In the genomic region with DNA sequence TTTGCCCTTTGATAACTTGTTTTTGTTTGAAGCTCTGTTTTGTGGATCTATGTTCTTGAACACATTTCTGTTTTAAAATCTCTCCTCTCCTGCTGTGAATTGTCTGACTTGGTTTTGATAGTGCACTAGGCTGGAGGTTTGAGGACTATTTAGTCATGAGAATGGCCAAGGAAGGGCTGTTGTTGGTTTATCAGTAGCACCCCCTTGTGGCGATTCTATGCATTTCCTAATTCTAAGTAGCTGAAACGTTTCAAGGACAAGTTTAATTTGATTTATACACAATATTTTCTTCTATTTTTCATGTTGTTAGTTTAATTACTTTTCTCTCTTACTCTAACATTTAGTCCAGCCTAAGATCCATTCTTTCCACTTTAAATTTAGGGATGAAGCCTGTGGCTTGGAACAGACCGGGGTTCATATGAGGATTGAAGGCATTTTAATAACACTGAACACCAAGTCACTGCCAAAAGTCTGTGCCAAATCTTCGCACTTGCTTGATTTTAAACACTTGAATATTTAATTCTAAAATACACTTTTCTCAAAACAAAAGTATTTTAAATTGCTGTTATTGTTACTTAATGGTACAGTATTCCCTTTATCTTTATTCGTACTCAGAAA, we compare ENCODE assay signal across 8 cellular contexts.
DNase-seq lines count a peak whose midpoint lies in the region; ATAC-seq and TF ChIP-seq lines count a peak whose summit lies in the region.

No MANE protein-coding gene starts in this region.

- TF ChIP-seq POLR2A in Peyer's patch (IDR thresholded peaks at IDR 0.05) = no peak

- H3K36me3 ChIP-seq in KMS-11 (ENCODE audit: insufficient read depth) (no peaks in the 10 kb centered on the region), Peyer's patch (no peaks in the 10 kb centered on the region), lower lobe of right lung (no peaks in the 10 kb centered on the region)

- H3K4me2 ChIP-seq in KMS-11 = no peak overlapping the region

- peak overlapping the region; percentile 2; the same call in 1 of the 2 replicates for H2AFZ ChIP-seq in KMS-11 (ENCODE audit: low read depth)

- H3K9ac ChIP-seq in KMS-11 = no peak overlapping the region

- H3K9me3 ChIP-seq in Peyer's patch (no peaks in the 10 kb centered on the region), lower lobe of right lung (no peaks in the 10 kb centered on the region)

- intact Hi-C loops in lower lobe of right lung (cut with DNase I) = no loop called here

- peak; percentile 64 for ATAC-seq in GM21786 (IDR thresholded peaks at IDR 0.05; ENCODE audit: unreplicated experiment)
- peak; percentile 71 to 82 for ATAC-seq in lower lobe of right lung

- H3K4me3 ChIP-seq in KMS-11 (IDR thresholded peaks at IDR 0.05; ENCODE audit: insufficient read depth, low read depth, low read length) (no peak overlapping the region), Peyer's patch (no peak overlapping the region), choroid plexus epithelial cell (ENCODE audit: low read depth, low read length) (no peak overlapping the region), lower lobe of right lung (no peak overlapping the region)

- H4K20me1 ChIP-seq in KMS-11 (ENCODE audit: insufficient read depth) = no peaks in the 10 kb centered on the region

- H3K27ac ChIP-seq in 22Rv1 = no peak overlapping the region
- H3K27ac ChIP-seq in KMS-11 = no peak overlapping the region
- no peak overlapping the region for H3K27ac ChIP-seq in Peyer's patch
- H3K27ac ChIP-seq in lower lobe of right lung = no peak overlapping the region

- H3K27me3 ChIP-seq in KMS-11 (ENCODE audit: insufficient read depth, low read depth) = no peaks in the 10 kb centered on the region
- no peaks in the 10 kb centered on the region for H3K27me3 ChIP-seq in Peyer's patch
- H3K27me3 ChIP-seq in lower lobe of right lung (ENCODE audit: low read depth) = peaks cover 8% of the 10 kb centered on the region

- DNase-seq in EH (ENCODE audit: low read depth) (peak; percentile 71), Peyer's patch (peak in 1 of 3 donors; percentile 64), choroid plexus epithelial cell (ENCODE audit: low read depth) (peak; percentile 91), lower lobe of right lung (no peak), cortex of kidney (lab: John Stamatoyannopoulos, UW) (no peak)

- no peaks in the 10 kb centered on the region for H3K79me2 ChIP-seq in KMS-11 (ENCODE audit: insufficient read depth, low read depth)

- H3K4me1 ChIP-seq in KMS-11 (ENCODE audit: low read depth, poor library complexity, severe bottlenecking) = peaks cover 4% of the 10 kb centered on the region
- H3K4me1 ChIP-seq in Peyer's patch = no peaks in the 10 kb centered on the region
- no peaks in the 10 kb centered on the region for H3K4me1 ChIP-seq in lower lobe of right lung

- peak; percentile 88 for TF ChIP-seq CTCF in 22Rv1 (IDR thresholded peaks at IDR 0.05)
- peak; percentile 98 for TF ChIP-seq CTCF in KMS-11 (conservative IDR thresholded peaks at IDR 0.05; ENCODE audit: low read depth, low read length)
- TF ChIP-seq CTCF in Peyer's patch (IDR thresholded peaks at IDR 0.05) = peak in 5 of 6 experiments; percentile 54 to 80 (median 75)
- TF ChIP-seq CTCF in choroid plexus epithelial cell (conservative IDR thresholded peaks at IDR 0.05; ENCODE audit: low read depth, low read length) = peak; percentile 86
- peak; percentile 79 for TF ChIP-seq CTCF in lower lobe of right lung (IDR thresholded peaks at IDR 0.05)

Comparison
In these comparisons a context has a peak if more than half of its experiments do, and no peak if none do; other contexts are left out.
1. DNase-seq: peak in EH (single experiment) and choroid plexus epithelial cell (single experiment); none in lower lobe of right lung (single experiment) and cortex of kidney (single experiment).
2. Peak in every context shown above with its lines, with median percentiles within 50 percentile points of each other: CTCF ChIP-seq.